23 cellular contexts compared by ENCODE assay signal in the genomic region with DNA sequence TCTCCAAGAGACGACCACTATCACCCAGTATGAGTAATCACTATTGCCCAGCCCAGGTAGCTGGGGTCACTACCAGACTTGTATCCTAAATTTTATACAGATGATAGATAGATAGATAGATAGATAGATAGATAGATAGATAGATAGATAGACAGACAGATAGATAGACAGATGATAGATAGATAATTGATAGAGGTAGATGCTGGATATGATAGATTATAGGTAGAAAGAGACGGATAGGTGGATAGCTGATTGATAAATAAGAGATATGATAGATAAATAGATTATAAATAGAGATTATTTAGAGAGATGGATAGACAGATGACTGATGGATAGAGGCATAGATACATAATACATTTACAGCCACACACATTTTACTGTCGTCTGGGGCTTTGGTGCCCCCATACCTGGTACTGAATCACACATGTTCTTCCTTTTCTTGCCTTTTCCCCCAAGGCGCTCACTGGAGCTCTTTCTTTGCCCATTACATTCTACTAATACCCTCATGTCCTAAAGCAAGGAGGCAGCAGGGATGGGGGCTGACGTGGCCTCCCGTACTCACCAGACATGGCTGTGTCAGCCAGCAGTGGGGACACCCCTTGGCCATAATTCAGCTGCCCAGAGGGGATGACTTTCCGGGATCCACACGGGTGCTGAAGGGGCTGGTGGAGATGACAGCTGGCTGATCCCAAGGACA.
"Had no signal": no experiment of that assay in that cellular context is flagged by ENCODE, and none has a peak within 500 bp of the region (broad histone marks: within the 10 kb centered on the region; RNA-seq: fewer than 3 reads in every experiment).

No MANE protein-coding gene starts in this region.

- H3K27ac ChIP-seq: colonic mucosa, epithelial cell of prostate, esophagus squamous epithelium, gastrocnemius medialis, heart right ventricle, left ventricle myocardium inferior, lower lobe of right lung had no signal

- ATAC-seq: effector memory CD8-positive, alpha-beta T cell; esophagus mucosa; gastrocnemius medialis; heart right ventricle; left colon; left lobe of liver; lower lobe of right lung; mucosa of descending colon had no signal

- DNase-seq: colonic mucosa; cortex of kidney; effector CD8-positive, alpha-beta T cell; effector memory CD8-positive, alpha-beta T cell; endodermal cell; erythroblast; esophagus squamous epithelium; foreskin fibroblast; foreskin melanocyte; gastrocnemius medialis; glutamatergic neuron; head of caudate nucleus; heart right ventricle; hippocampal formation; left colon; left ventricle myocardium inferior; lower lobe of right lung; mesenchymal stem cell; mucosa of descending colon; naive B cell had no signal

- H3K4me3 ChIP-seq: colonic mucosa, esophagus squamous epithelium, gastrocnemius medialis, heart right ventricle, left ventricle myocardium inferior, lower lobe of right lung, mucosa of descending colon had no signal

- H3K9me3 ChIP-seq: colonic mucosa, esophagus squamous epithelium, gastrocnemius medialis, heart right ventricle, left ventricle myocardium inferior, lower lobe of right lung, mucosa of descending colon had no signal

- H3K36me3 ChIP-seq: colonic mucosa, esophagus squamous epithelium, gastrocnemius medialis, heart right ventricle, left ventricle myocardium inferior, lower lobe of right lung had no signal

- H3K4me1 ChIP-seq: colonic mucosa, gastrocnemius medialis, lower lobe of right lung had no signal

- H3K27me3 ChIP-seq: colonic mucosa, gastrocnemius medialis had no signal
